ENCODE assay signal across 7 cellular contexts in the genomic region with DNA sequence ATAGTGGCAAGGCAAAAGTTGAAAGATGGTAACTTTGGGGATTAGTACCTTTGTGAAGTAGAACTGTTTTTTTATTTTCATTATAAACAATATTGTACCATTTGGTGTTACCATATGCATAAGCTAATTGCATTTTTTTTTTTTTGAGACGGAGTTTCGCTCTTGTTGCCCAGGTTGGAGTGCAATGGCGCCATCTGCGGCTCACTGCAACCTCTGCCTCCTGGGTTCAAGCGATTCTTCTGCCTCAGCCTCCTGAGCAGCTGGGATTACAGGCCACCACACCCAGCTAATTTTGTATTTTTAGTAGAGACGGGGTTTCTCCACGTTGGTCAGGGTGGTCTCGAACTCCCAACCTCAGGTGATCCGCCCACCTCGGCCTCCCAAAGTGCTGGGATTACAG. TPM values are rescaled to one million over a fixed set of nuclear protein-coding genes. Genes with fewer than 3 reads are reported as not detected.
DNase-seq lines count a peak whose midpoint lies in the region; ATAC-seq, FAIRE-seq and TF ChIP-seq lines count a peak whose summit lies in the region.
"Not testable (repeated sequence)": the region's sequence is repeated elsewhere in the genome, so short reads cannot be mapped to it uniquely, and the experiment has no call there.

No MANE protein-coding gene starts in this region.

- H2AFZ ChIP-seq in Karpas-422 (ENCODE audit: low read length); SK-N-SH (ENCODE audit: low read depth): not testable (repeated sequence)
- H2AFZ ChIP-seq in HepG2 (ENCODE audit: low read length), result peak overlapping the region; percentile 91

- not testable (repeated sequence) for H3K9ac ChIP-seq in Karpas-422 (ENCODE audit: low read length); SK-N-SH
- H3K9ac ChIP-seq in HepG2 (ENCODE audit: insufficient read depth, low read depth, low read length), result peak overlapping the region; percentile 37; the same call in 1 of the 2 replicates

- not testable (repeated sequence) for H3K4me1 Mint-ChIP-seq in activated CD8-positive, alpha-beta T cell treated with anti-CD3 and anti-CD28 coated beads for 36 hours (ENCODE audit: low read depth); endothelial cell (ENCODE audit: unreplicated experiment)

- CTCF ChIA-PET in SK-N-SH (lab: Yijun Ruan, JAX), result interaction anchor here (0.7 to 2.0 kb wide), 5 partner anchors 9 to 377 kb away, joined by 3 to 9 read pairs (median 3); partner anchors contain the start of gene LARP1B
- CTCF ChIA-PET in activated CD8-positive, alpha-beta T cell treated with anti-CD3 and anti-CD28 coated beads for 36 hours (lab: Charles Lee), result interaction anchor here (0.5 to 3.1 kb wide), 6 partner anchors 9 to 319 kb away, joined by 3 to 13 read pairs (median 4); partner anchors contain the start of gene LARP1B
- CTCF ChIA-PET in HepG2 (lab: Yijun Ruan, JAX; ENCODE audit: low intra/inter-chr PET ratio, low total read pairs), result not testable (repeated sequence)

- not testable (repeated sequence) for TF ChIP-seq EP300 in SK-N-SH (IDR thresholded peaks at IDR 0.05; ENCODE audit: borderline replicate concordance in 1 of 2, low read depth in 1 of 2, low read length in 1 of 2); HepG2 (IDR thresholded peaks at IDR 0.05; ENCODE audit: low read depth in 2 of 2, low read length in 2 of 2); HepG2 (CRISPR knock-in tag; IDR thresholded peaks at IDR 0.05; ENCODE audit: borderline replicate concordance)

- H3K9me3 ChIP-seq in Karpas-422 (ENCODE audit: low read length); SK-N-SH; HepG2 (ENCODE audit: low read length): not testable (repeated sequence)

- TF ChIP-seq CTCF in SK-N-SH (IDR thresholded peaks at IDR 0.05), result peak; percentile 34; the same call in 1 of the 2 replicates
- TF ChIP-seq CTCF in activated CD8-positive, alpha-beta T cell treated with anti-CD3 and anti-CD28 coated beads for 36 hours (IDR thresholded peaks at IDR 0.05), result not testable (repeated sequence)
- peak; percentile 25 for TF ChIP-seq CTCF in endothelial cell (IDR thresholded peaks at IDR 0.05; ENCODE audit: unreplicated experiment)
- TF ChIP-seq CTCF in HepG2 (CRISPR knock-in tag; IDR thresholded peaks at IDR 0.05), result peak; percentile 74

- not testable (repeated sequence) for H3K27ac ChIP-seq in Karpas-422 (ENCODE audit: low read length); SK-N-SH (ENCODE audit: low read depth in 2 of 2, low read length in 1 of 2); HepG2 (ENCODE audit: extremely low read length, insufficient read depth, low read length)

- POLR2A ChIA-PET in SK-N-SH (lab: Yijun Ruan, JAX), result interaction anchor here (1.3 kb wide), 1 partner anchor 10 kb away, joined by 5 read pairs; the partner anchor contains the start of gene LARP1B
- POLR2A ChIA-PET in activated CD8-positive, alpha-beta T cell treated with anti-CD3 and anti-CD28 coated beads for 36 hours (lab: Charles Lee), result interaction anchor here (0.6 kb wide), 1 partner anchor 15 kb away, joined by 3 read pairs; no protein-coding TSS in a partner anchor
- POLR2A ChIA-PET in HepG2 (lab: Yijun Ruan, JAX), result interaction anchor here (3.3 to 4.6 kb wide), 2 partner anchors 9 to 86 kb away, joined by 14 to 33 read pairs; partner anchors contain the start of genes ABHD18, LARP1B and MFSD8

- H3K27me3 Mint-ChIP-seq in activated CD8-positive, alpha-beta T cell treated with anti-CD3 and anti-CD28 coated beads for 36 hours; endothelial cell (ENCODE audit: unreplicated experiment): not testable (repeated sequence)

- not testable (repeated sequence) for H3K27me3 ChIP-seq in Karpas-422 (ENCODE audit: low read length); SK-N-SH (ENCODE audit: insufficient read depth); HepG2 (ENCODE audit: control insufficient read depth in 1 of 2, insufficient read depth in 2 of 2, low read length in 2 of 2)

- not testable (repeated sequence) for BruUV-seq in HepG2 (replicated peaks; lab: Mats Ljungman, UMichigan)

- peak overlapping the region; percentile 72 for H3K4me2 ChIP-seq in Karpas-422 (ENCODE audit: low read depth, low read length, poor library complexity, severe bottlenecking)
- H3K4me2 ChIP-seq in SK-N-SH, result not testable (repeated sequence)
- peak overlapping the region; percentile 81 for H3K4me2 ChIP-seq in HepG2 (ENCODE audit: low read depth, low read length)

- DNase-seq in ELF-1 (ENCODE audit: low read depth, low spot score) (peak; percentile 43), Karpas-422 (peak; percentile 85), NCI-H2227 treated with DMSO at 0.1 percent for 48 hours (lab: John Stamatoyannopoulos, UW) (peak; percentile 13), endothelial cell (ENCODE audit: low spot score) (peak; percentile 8), HepG2 (ENCODE audit: low spot score) (peak; percentile 39)
- DNase-seq in SK-N-SH, result not testable (repeated sequence)
- peak; percentile 40 for DNase-seq in activated CD8-positive, alpha-beta T cell treated with anti-CD3 and anti-CD28 coated beads for 36 hours

- H3K79me2 ChIP-seq in Karpas-422 (ENCODE audit: low read length); SK-N-SH (ENCODE audit: insufficient read depth); HepG2 (ENCODE audit: insufficient read depth, low read length): not testable (repeated sequence)

- H3K4me1 ChIP-seq in Karpas-422 (ENCODE audit: low read length); SK-N-SH (ENCODE audit: control insufficient read depth in 1 of 2, insufficient read depth in 2 of 2, low read depth in 1 of 2, low read length in 1 of 2): not testable (repeated sequence)
- H3K4me1 ChIP-seq in HepG2 (ENCODE audit: insufficient read depth, low read length), result peaks cover 13% of the 10 kb centered on the region

- H3K36me3 Mint-ChIP-seq in activated CD8-positive, alpha-beta T cell treated with anti-CD3 and anti-CD28 coated beads for 36 hours (ENCODE audit: low read depth); endothelial cell (ENCODE audit: low read depth, unreplicated experiment): not testable (repeated sequence)

- 80% methylated on average over 10 of the region's 10 CpGs for WGBS in SK-N-SH (ENCODE audit: low lambda C conversion rate)
- 21% methylated on average over 10 of the region's 10 CpGs for WGBS in HepG2 (ENCODE audit: low lambda C conversion rate)

- not testable (repeated sequence) for TF ChIP-seq POLR2A in HepG2 (IDR thresholded peaks at IDR 0.05; ENCODE audit: insufficient read depth in 1 of 2, low read depth in 2 of 2, low read length in 2 of 2)

- 0 out of 2 replicates have a peak, but pooled peaks have one; percentile 36 for TF ChIP-seq RAD21 in SK-N-SH (IDR thresholded peaks at IDR 0.05; ENCODE audit: low read length)
- TF ChIP-seq RAD21 in HepG2 (CRISPR knock-in tag; IDR thresholded peaks at IDR 0.05), result peak; percentile 60

- not testable (repeated sequence) for FAIRE-seq in HepG2 (lab: Jason Lieb, UNC)

- H4K20me1 ChIP-seq in Karpas-422 (ENCODE audit: insufficient read depth, low read depth, low read length); SK-N-SH (ENCODE audit: insufficient read depth); HepG2 (ENCODE audit: insufficient read depth, low read length): not testable (repeated sequence)

- H3F3A ChIP-seq in SK-N-SH (replicated peaks; ENCODE audit: insufficient read depth), result not testable (repeated sequence)

- in situ Hi-C loops in HepG2 (cut with HindIII; ENCODE audit: extremely low pct_ligation_motif_present, low pct_unique_long_range_greater_than_20kb), result loop anchor here (10.0 kb wide), 1 partner anchor 86 kb away; the partner anchor contains the start of genes ABHD18 and MFSD8

- intact Hi-C loops in activated CD8-positive, alpha-beta T cell treated with anti-CD3 and anti-CD28 coated beads for 36 hours (cut with micrococcal nuclease), result not testable (repeated sequence)
- intact Hi-C loops in HepG2 (cut with micrococcal nuclease; ENCODE audit: unreplicated experiment), result loop anchor here (10.0 kb wide), 1 partner anchor 236 kb away; no protein-coding TSS in a partner anchor

- H3K9me2 ChIP-seq in Karpas-422 (replicated peaks; ENCODE audit: insufficient read depth, low read length); SK-N-SH: not testable (repeated sequence)

- not testable (repeated sequence) for H3K36me3 ChIP-seq in Karpas-422 (ENCODE audit: insufficient read depth, low read length); SK-N-SH (replicated peaks in 1 of 2; ENCODE audit: control insufficient read depth in 1 of 2, insufficient read depth in 2 of 2, low read length in 1 of 2); HepG2 (replicated peaks in 1 of 2; ENCODE audit: control insufficient read depth in 1 of 2, insufficient read depth in 2 of 2, low read length in 2 of 2)

- 0 out of 2 replicates have a peak overlapping the region, but pooled peaks have one; percentile 38 for H3K4me3 ChIP-seq in Karpas-422 (ENCODE audit: low read length)
- H3K4me3 ChIP-seq in SK-N-SH (ENCODE audit: low read depth in 2 of 2, low read length in 1 of 2), result not testable (repeated sequence)
- peak overlapping the region; percentile 31 to 60 (median 55); a peak in 5 of 6 replicates for H3K4me3 ChIP-seq in HepG2 (replicated peaks in 1 of 3; ENCODE audit: insufficient read depth in 1 of 3, low read depth in 2 of 3, low read length in 3 of 3)

- not testable (repeated sequence) for H3K9me3 Mint-ChIP-seq in activated CD8-positive, alpha-beta T cell treated with anti-CD3 and anti-CD28 coated beads for 36 hours; endothelial cell (ENCODE audit: unreplicated experiment)

- not testable (repeated sequence) for H3K4me3 Mint-ChIP-seq in activated CD8-positive, alpha-beta T cell treated with anti-CD3 and anti-CD28 coated beads for 36 hours; endothelial cell (ENCODE audit: unreplicated experiment)

- ATAC-seq in activated CD8-positive, alpha-beta T cell treated with anti-CD3 and anti-CD28 coated beads for 36 hours, result not testable (repeated sequence)
- ATAC-seq in HepG2, result peak; percentile 48; the same call in 2 of the 3 replicates

- H3K27ac Mint-ChIP-seq in activated CD8-positive, alpha-beta T cell treated with anti-CD3 and anti-CD28 coated beads for 36 hours; endothelial cell (ENCODE audit: unreplicated experiment): not testable (repeated sequence)

RNA-seq across cellular contexts. Expression of gene LARP1B, which starts 9.9 kb away (rescaled TPM):
- 45.9 and 62.8 TPM in 2 replicates for total RNA-seq in Karpas-422 (2014; rRNA removed; shearing (Covaris generic); ENCODE audit: low replicate concordance)
- 4.8 and 6.4 TPM in 2 replicates for polyA plus RNA-seq in SK-N-SH (2012; rRNA removed)
- 6.4 and 8.2 TPM in 2 replicates for polyA plus RNA-seq in SK-N-SH (2012; cell fraction: cytosol; rRNA removed)
- 5.7 and 13.3 TPM in 2 replicates for polyA plus RNA-seq in SK-N-SH (2012; cell fraction: nucleus; rRNA removed)
- total RNA-seq in activated CD8-positive, alpha-beta T cell treated with anti-CD3 and anti-CD28 coated beads for 36 hours, result 10 to 100 TPM; 23.8 to 23.9 TPM
- total RNA-seq in endothelial cell (ENCODE audit: unreplicated experiment), result 9.6 TPM
- 52.7 and 57.1 TPM in 2 replicates for total RNA-seq in HepG2 (2016; rRNA removed; fragmentation: Illumina TruSeq; extraction: Trizol)
- total RNA-seq in HepG2 (2016; cell fraction: cytosol; rRNA removed; fragmentation: Illumina TruSeq; extraction: Trizol; ENCODE audit: low read depth), result 57.3 and 59.1 TPM in 2 replicates
- total RNA-seq in HepG2 (2016; cell fraction: insoluble cytoplasmic fraction; rRNA removed; fragmentation: Illumina TruSeq; extraction: Trizol), result 50.4 and 54.7 TPM in 2 replicates
- total RNA-seq in HepG2 (2016; cell fraction: membrane; rRNA removed; fragmentation: Illumina TruSeq; extraction: Trizol), result 43.0 and 47.6 TPM in 2 replicates
- total RNA-seq in HepG2 (2016; cell fraction: nucleus; rRNA removed; fragmentation: Illumina TruSeq; extraction: Trizol), result 55.4 and 59.3 TPM in 2 replicates
- polyA plus RNA-seq in HepG2 (2011; rRNA removed), result 17.0 and 19.2 TPM in 2 replicates
- polyA plus RNA-seq in HepG2 (2011; cell fraction: cytosol; rRNA removed), result 6.2 and 11.8 TPM in 2 replicates
- polyA plus RNA-seq in HepG2 (2011; cell fraction: nucleus; rRNA removed), result 8.7 and 12.3 TPM in 2 replicates
- polyA plus RNA-seq in HepG2 (2012), result 25.2 and 26.4 TPM in 2 replicates
- 9.9 and 10.0 TPM in 2 replicates for polyA plus RNA-seq in HepG2 (2016; cell fraction: cytosol; fragmentation: Illumina TruSeq; extraction: Trizol; ENCODE audit: low read depth)
- polyA plus RNA-seq in HepG2 (2016; cell fraction: insoluble cytoplasmic fraction; fragmentation: Illumina TruSeq; extraction: Trizol; ENCODE audit: low read depth), result 48.3 and 48.7 TPM in 2 replicates
- 20.6 and 21.4 TPM in 2 replicates for polyA plus RNA-seq in HepG2 (2016; cell fraction: membrane; fragmentation: Illumina TruSeq; extraction: Trizol; ENCODE audit: low read depth)
- polyA plus RNA-seq in HepG2 (2016; cell fraction: nucleus; fragmentation: Illumina TruSeq; extraction: Trizol; ENCODE audit: insufficient read depth, low read depth), result 49.4 and 50.8 TPM in 2 replicates
- 4.5 and 6.3 TPM in 2 replicates for polyA minus RNA-seq in HepG2 (2011; rRNA and poly(A)+ RNA removed; ENCODE audit: low replicate concordance)
- polyA minus RNA-seq in HepG2 (2011; cell fraction: cytosol; rRNA and poly(A)+ RNA removed), result 14.9 and 21.8 TPM in 2 replicates
- polyA minus RNA-seq in HepG2 (2011; cell fraction: nucleus; rRNA and poly(A)+ RNA removed), result 64.8 and 75.1 TPM in 2 replicates
